24 cellular contexts compared by ENCODE assay signal in the genomic region with DNA sequence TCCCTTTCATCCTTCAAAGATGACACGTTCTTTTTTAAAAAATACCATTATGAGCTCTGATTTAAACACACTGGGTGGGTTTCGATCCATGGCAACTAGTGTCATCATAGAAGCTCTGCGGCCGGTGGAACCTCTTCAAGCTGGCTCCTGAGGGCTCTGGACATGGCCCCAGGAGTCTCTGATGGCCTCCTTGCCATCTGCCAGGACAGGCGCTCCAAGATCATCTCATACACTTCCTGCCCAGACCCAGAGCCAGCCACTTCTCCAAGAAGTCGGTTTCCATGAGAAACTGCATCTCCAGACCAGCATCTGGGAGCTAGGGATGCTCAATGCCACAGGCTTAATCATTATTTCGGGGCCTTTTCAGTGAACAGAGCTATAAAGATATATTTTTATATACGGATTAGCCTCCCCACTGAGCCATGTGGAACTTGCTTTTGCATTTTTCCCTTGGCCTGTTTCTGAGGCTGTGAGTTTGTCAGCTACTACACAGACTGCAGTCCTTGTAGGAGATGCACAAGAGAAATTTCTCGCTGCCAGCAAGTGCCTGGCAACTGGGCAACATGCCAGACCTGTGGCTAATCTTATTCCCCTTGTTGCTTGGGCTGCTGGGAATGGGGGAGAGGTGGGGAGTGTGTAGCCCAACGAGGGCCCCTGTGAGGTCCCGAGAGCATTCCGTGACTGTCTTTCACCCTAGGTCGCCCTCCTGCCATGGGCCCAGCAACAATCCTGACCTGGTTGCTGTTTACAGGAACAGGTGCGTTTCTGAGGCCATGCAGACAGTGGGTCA. TPM values are rescaled to one million over a fixed set of nuclear protein-coding genes. Genes with fewer than 3 reads are reported as not detected.
A peak's percentile ranks its signal among the peaks of the same experiment; 100 is the strongest.
DNase-seq lines count a peak whose midpoint lies in the region; ATAC-seq and TF ChIP-seq lines count a peak whose summit lies in the region.
"Had no signal": no experiment of that assay in that cellular context is flagged by ENCODE, and none has a peak within 500 bp of the region (broad histone marks: within the 10 kb centered on the region; RNA-seq: fewer than 3 reads in every experiment).

No MANE protein-coding gene starts in this region.

- ATAC-seq in HG02571 (IDR thresholded peaks at IDR 0.05; ENCODE audit: unreplicated experiment) = no peak
- ATAC-seq: activated naive CD8-positive, alpha-beta T cell treated with anti-CD3 and anti-CD28 coated beads, Interleukin-2, amount 50 U/mL, for 24 hours; natural killer cell; PC-3; stimulated activated memory B cell treated with anti-CD40 and anti-IgM and Interleukin-4, amounts not matched to agents 10 μg/mL and 1 μg/mL and 100 μg/mL, for 72 hours; T-helper 17 cell had no signal

- H3K27me3 ChIP-seq in dorsolateral prefrontal cortex (no peaks in the 10 kb centered on the region), WERI-Rb-1 (ENCODE audit: insufficient read depth, low read depth, severe bottlenecking) (no peaks in the 10 kb centered on the region)
- H3K27me3 ChIP-seq: cardiac muscle cell, tibial artery had no signal

- H3K27ac ChIP-seq in dorsolateral prefrontal cortex (peak overlapping the region in 31 of 59 donors; percentile 1 to 83 (median 46)), WERI-Rb-1 (no peak overlapping the region)
- H3K27ac ChIP-seq: cardiac muscle cell, epithelial cell of prostate, tibial artery, VCaP had no signal

- no peaks in the 10 kb centered on the region for H3K9me3 ChIP-seq in WERI-Rb-1 (ENCODE audit: severe bottlenecking)
- H3K9me3 ChIP-seq: Caco-2, tibial artery had no signal

- in situ Hi-C loops in ACHN (cut with HindIII; ENCODE audit: low pct_ligation_motif_present, low pct_unique_long_range_greater_than_20kb, low sequenced_read_pairs) = no loop called here

- no peak for TF ChIP-seq CTCF in dorsolateral prefrontal cortex (IDR thresholded peaks at IDR 0.05 in 54 of 56, conservative IDR thresholded peaks at IDR 0.05 in 2 of 56; ENCODE audit: low read depth in 1 of 56, partially characterized antibody in 56 of 56)
- TF ChIP-seq CTCF in WERI-Rb-1 (IDR thresholded peaks at IDR 0.05; ENCODE audit: low read depth, low read length) = no peak

- intact Hi-C loops in dorsolateral prefrontal cortex (cut with DNase I) = no loop called here

- H3K36me3 ChIP-seq in WERI-Rb-1 = peaks cover 90% of the 10 kb centered on the region

- peak; percentile 43 for DNase-seq in Ammon's horn (ENCODE audit: low spot score)
- peak; percentile 10 for DNase-seq in HuH-7 (ENCODE audit: low spot score)
- DNase-seq in dorsolateral prefrontal cortex = peak in 9 of 10 donors; percentile 47 to 80 (median 65)
- DNase-seq in occipital lobe (lab: John Stamatoyannopoulos, UW) = peak; percentile 35
- DNase-seq in ACHN = no peak
- no peak for DNase-seq in WERI-Rb-1
- DNase-seq: activated CD8-positive, alpha-beta memory T cell treated with anti-CD3 and anti-CD28 coated beads, Interleukin-2, amount 50 U/mL, for 48 hours; activated effector memory CD4-positive, alpha-beta T cell treated with anti-CD3 and anti-CD28 coated beads, Interleukin-2, amount 50 U/mL, for 16 hours; activated naive CD8-positive, alpha-beta T cell treated with anti-CD3 and anti-CD28 coated beads, Interleukin-2, amount 50 U/mL, for 24 hours; Caco-2; EL; foreskin fibroblast; natural killer cell; NCI-H146; NCI-H774; PC-3; stimulated activated CD4-positive, alpha-beta T cell treated with anti-CD3 and anti-CD28 coated beads, Interleukin-1b, Interleukin-23, amount 100 ng/mL, for 48 hours; T-helper 17 cell; tibial artery had no signal

- no peak overlapping the region for H3K4me3 ChIP-seq in dorsolateral prefrontal cortex
- no peak overlapping the region for H3K4me3 ChIP-seq in WERI-Rb-1 (ENCODE audit: low read depth, low read length)
- H3K4me3 ChIP-seq: cardiac muscle cell, tibial artery had no signal

RNA-seq across cellular contexts. Expression of a gene that starts 15.9 kb away (rescaled TPM):
- total RNA-seq in dorsolateral prefrontal cortex (10 to 100 TPM; 50.9 to 97.4 (median 73.0) TPM), occipital lobe (14.5 TPM)

RNA-seq across cellular contexts. Expression of a gene that starts 16.2 kb away (rescaled TPM):
- total RNA-seq in dorsolateral prefrontal cortex (100 to 1,000 TPM in 42 of 120 experiments, 10 to 100 TPM in 78; 58.7 to 162 (median 91.5) TPM), occipital lobe (31.7 TPM)

RNA-seq across cellular contexts. Expression of a gene that starts 31.3 kb away (rescaled TPM):
- total RNA-seq in dorsolateral prefrontal cortex (1 to 10 TPM in 70 of 120 experiments, under 1 TPM in 41, not detected in 9; 0.29 to 4.0 (median 1.3) TPM), occipital lobe (not detected)
- total RNA-seq: natural killer cell, PC-3, T-helper 17 cell had no signal

Comparison
In these comparisons a context has a peak if more than half of its experiments do, and no peak if none do; other contexts are left out.
1. DNase-seq: peak in Ammon's horn (single experiment), HuH-7 (single experiment), dorsolateral prefrontal cortex (9 of 10) and occipital lobe (single experiment); none in ACHN (single experiment) and WERI-Rb-1 (single experiment).